6 cellular contexts compared by ENCODE assay signal in genomic region chr4:44801384-44801783, GRCh38.
"Had no signal": no experiment of that assay in that cellular context is flagged by ENCODE, and none has a peak within 500 bp of the region (broad histone marks: within the 10 kb centered on the region; RNA-seq: fewer than 3 reads in every experiment).

No MANE protein-coding gene starts in this region.

- FAIRE-seq: HTR-8/SVneo, K562 had no signal

- DNase-seq: KBM-7, KG1 had no signal

- H3K4me2 ChIP-seq: KMS-11 had no signal

- H3K4me3 ChIP-seq: K562 had no signal

- H3K9ac ChIP-seq: KMS-11 had no signal

- H3K27ac ChIP-seq: HL-60, KMS-11 had no signal

- ATAC-seq: K562 had no signal
